In the genomic region with DNA sequence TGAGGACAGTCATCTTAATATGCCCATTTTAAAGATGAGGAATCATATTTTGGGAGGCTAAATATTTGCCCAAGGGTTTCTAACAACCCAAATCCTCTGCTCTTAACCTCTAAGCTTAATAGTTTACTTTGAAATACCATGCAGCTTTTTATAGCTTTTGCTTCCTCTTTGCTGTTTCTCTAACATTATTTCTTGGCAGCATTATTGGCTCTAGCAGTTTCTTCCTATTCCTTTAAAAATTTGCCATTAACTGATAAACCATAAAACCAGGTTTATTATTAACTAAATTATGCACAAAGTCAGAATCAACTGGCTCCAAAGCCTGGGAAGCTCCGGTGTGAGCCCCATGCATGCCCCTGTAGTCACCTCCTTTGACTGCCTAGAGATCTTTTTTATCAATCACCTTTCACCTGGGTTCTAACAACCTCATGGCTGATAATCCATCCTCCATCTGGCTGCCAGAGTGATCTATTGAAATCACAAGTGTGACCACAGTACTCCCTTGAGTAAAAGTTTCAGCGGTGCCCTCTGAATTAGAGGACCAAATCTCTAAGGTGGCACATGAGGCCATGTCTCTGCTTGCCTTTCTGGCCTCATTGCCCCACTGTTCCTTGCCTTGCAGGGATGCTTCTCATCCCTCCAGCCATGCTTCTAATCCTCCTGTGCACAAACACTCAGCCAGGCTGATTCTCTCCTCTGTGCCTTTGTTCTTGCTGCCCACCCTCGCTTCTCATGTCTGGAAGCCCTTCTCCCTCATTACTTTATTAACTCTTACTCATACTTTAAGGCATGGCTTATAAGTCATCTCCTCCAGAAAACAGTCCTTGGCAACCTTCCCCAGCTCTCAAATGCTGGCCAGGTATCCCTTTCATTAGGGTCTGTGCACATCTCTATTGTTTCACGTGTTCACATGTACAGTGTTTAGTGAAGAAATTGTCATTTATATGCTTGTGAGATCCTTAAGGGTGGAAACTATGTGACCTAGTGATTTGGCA, we compare ENCODE assay signal across 22 cellular contexts.
DNase-seq lines count a peak whose midpoint lies in the region; ATAC-seq and TF ChIP-seq lines count a peak whose summit lies in the region.
"Had no signal": no experiment of that assay in that cellular context is flagged by ENCODE, and none has a peak within 500 bp of the region (broad histone marks: within the 10 kb centered on the region; RNA-seq: fewer than 3 reads in every experiment).

No MANE protein-coding gene starts in this region.

- H4K91ac ChIP-seq in mesenchymal stem cell (ENCODE audit: low read length) = no peak overlapping the region

- H2AFZ ChIP-seq in mesenchymal stem cell (ENCODE audit: low read depth, low read length) = no peak overlapping the region

- H2BK120ac ChIP-seq in mesenchymal stem cell (ENCODE audit: low read depth, low read length) = no peak overlapping the region

- no peak overlapping the region for H2BK15ac ChIP-seq in mesenchymal stem cell (ENCODE audit: low read depth, poor library complexity, severe bottlenecking)

- H3K14ac ChIP-seq in mesenchymal stem cell (ENCODE audit: low read length in 2 of 2) = no peak overlapping the region

- TF ChIP-seq CTCF in VCaP (conservative IDR thresholded peaks at IDR 0.05) = no peak

- no peak overlapping the region for H3K4me3 ChIP-seq in mesenchymal stem cell (ENCODE audit: insufficient read depth in 1 of 2, low read depth in 1 of 2, low read length in 2 of 2)
- H3K4me3 ChIP-seq in SJCRH30 = no peak overlapping the region
- H3K4me3 ChIP-seq: adrenal gland, left ventricle myocardium inferior, ovary, thoracic aorta had no signal

- ATAC-seq in HG02759 (IDR thresholded peaks at IDR 0.05; ENCODE audit: unreplicated experiment) (peak; percentile 38), GM21619 (IDR thresholded peaks at IDR 0.05; ENCODE audit: unreplicated experiment) (no peak)
- ATAC-seq: activated CD4-positive, CD25-positive, alpha-beta regulatory T cell treated with anti-CD3 and anti-CD28 coated beads, Interleukin-2, amount 50 U/mL, for 24 hours; HCT116 had no signal

- H2BK5ac ChIP-seq in mesenchymal stem cell (ENCODE audit: low read depth, low read length, poor library complexity, severe bottlenecking) = no peak overlapping the region

- H3K79me1 ChIP-seq in mesenchymal stem cell (replicated peaks; ENCODE audit: low read length, poor library complexity, severe bottlenecking) = peaks cover 4% of the 10 kb centered on the region

- no peak overlapping the region for H4K8ac ChIP-seq in mesenchymal stem cell (ENCODE audit: low read length)

- H2BK12ac ChIP-seq in mesenchymal stem cell (ENCODE audit: low read length in 2 of 2) = no peak overlapping the region

- H3K4me1 ChIP-seq in mesenchymal stem cell (ENCODE audit: control insufficient read depth, insufficient read depth, low read depth, low read length) = peaks cover 5% of the 10 kb centered on the region
- 0 out of 2 replicates have a peak, but pooled peaks cover 3% of the 10 kb centered on the region for H3K4me1 ChIP-seq in SJCRH30
- H3K4me1 ChIP-seq: adrenal gland, left ventricle myocardium inferior had no signal

- H3K27me3 ChIP-seq in mesenchymal stem cell (ENCODE audit: control insufficient read depth in 1 of 2, insufficient read depth in 1 of 2, low read length in 2 of 2) = no peaks in the 10 kb centered on the region
- H3K27me3 ChIP-seq in SJCRH30 = no peaks in the 10 kb centered on the region
- H3K27me3 ChIP-seq: adrenal gland, ovary had no signal

- WGBS in mesenchymal stem cell = 90% methylated on average over 4 of the region's 4 CpGs

- no peaks in the 10 kb centered on the region for H3K9me3 ChIP-seq in mesenchymal stem cell (ENCODE audit: control insufficient read depth, low read length)
- H3K9me3 ChIP-seq in SJCRH30 (replicated peaks) = no peaks in the 10 kb centered on the region
- H3K9me3 ChIP-seq: adrenal gland, left ventricle myocardium inferior, ovary, thoracic aorta had no signal

- no peak overlapping the region for H3K4ac ChIP-seq in mesenchymal stem cell (ENCODE audit: low read depth in 1 of 2, low read length in 2 of 2)

- H3K23ac ChIP-seq in mesenchymal stem cell (ENCODE audit: low read length in 2 of 2) = no peak overlapping the region

- no peak overlapping the region for H3K18ac ChIP-seq in mesenchymal stem cell (ENCODE audit: low read depth in 1 of 2, low read length in 2 of 2)

- H3K9ac ChIP-seq in mesenchymal stem cell (ENCODE audit: low read length) = no peak overlapping the region

- H3K4me2 ChIP-seq in mesenchymal stem cell (ENCODE audit: low read length, poor library complexity, severe bottlenecking) = peak overlapping the region; percentile 6

- H3K36me3 ChIP-seq in mesenchymal stem cell (ENCODE audit: control insufficient read depth in 1 of 2, insufficient read depth in 2 of 2, low read depth in 1 of 2, low read length in 2 of 2) (peaks cover 9 to 84% of the 10 kb centered on the region in 2 experiments), SJCRH30 (peaks cover 43% of the 10 kb centered on the region)
- H3K36me3 ChIP-seq: adrenal gland, left ventricle myocardium inferior, ovary, thoracic aorta had no signal

- peak overlapping the region; percentile 85 for H2AK5ac ChIP-seq in mesenchymal stem cell (ENCODE audit: low read length, severe bottlenecking)

- DNase-seq in DMS79 treated with DMSO at 0.1 percent for 48 hours (lab: John Stamatoyannopoulos, UW) (peak; percentile 46), mesenchymal stem cell (no peak), SJCRH30 (no peak), NCI-H2171 (lab: John Stamatoyannopoulos, UW) (no peak), dermis blood vessel endothelial cell (no peak)
- DNase-seq: adrenal gland; AML-193; caudate nucleus; effector memory CD4-positive, alpha-beta T cell; Karpas-422; left ventricle myocardium inferior; NCI-H1436; ovary; SHP77; stimulated activated CD4-positive, alpha-beta T cell treated with anti-CD3 and anti-CD28 coated beads, Interleukin-4, amount 100 ng/mL, for 4 hours; stimulated activated CD8-positive, alpha-beta memory T cell treated with anti-CD3 and anti-CD28 coated beads, Interleukin-4, amount 100 ng/mL, for 48 hours had no signal

- H3K27ac ChIP-seq in VCaP (peak overlapping the region; percentile 52; the same call in 1 of the 2 replicates), mesenchymal stem cell (ENCODE audit: low read length, poor library complexity, severe bottlenecking) (peak overlapping the region; percentile 86), SJCRH30 (no peak overlapping the region)
- H3K27ac ChIP-seq: adrenal gland, left ventricle myocardium inferior, ovary, thoracic aorta had no signal
